Comparison of ENCODE assay signal across 1 cellular context in genomic region chr13:25469179-25469545, GRCh38.
TF ChIP-seq lines count a peak whose summit lies in the region.

No MANE protein-coding gene starts in this region.

TF ChIP-seq in GM23338, 12 proteins besides CTCF, POLR2A, EP300 and RAD21 (continued from another document):
- TF ChIP-seq, protein P1, sequence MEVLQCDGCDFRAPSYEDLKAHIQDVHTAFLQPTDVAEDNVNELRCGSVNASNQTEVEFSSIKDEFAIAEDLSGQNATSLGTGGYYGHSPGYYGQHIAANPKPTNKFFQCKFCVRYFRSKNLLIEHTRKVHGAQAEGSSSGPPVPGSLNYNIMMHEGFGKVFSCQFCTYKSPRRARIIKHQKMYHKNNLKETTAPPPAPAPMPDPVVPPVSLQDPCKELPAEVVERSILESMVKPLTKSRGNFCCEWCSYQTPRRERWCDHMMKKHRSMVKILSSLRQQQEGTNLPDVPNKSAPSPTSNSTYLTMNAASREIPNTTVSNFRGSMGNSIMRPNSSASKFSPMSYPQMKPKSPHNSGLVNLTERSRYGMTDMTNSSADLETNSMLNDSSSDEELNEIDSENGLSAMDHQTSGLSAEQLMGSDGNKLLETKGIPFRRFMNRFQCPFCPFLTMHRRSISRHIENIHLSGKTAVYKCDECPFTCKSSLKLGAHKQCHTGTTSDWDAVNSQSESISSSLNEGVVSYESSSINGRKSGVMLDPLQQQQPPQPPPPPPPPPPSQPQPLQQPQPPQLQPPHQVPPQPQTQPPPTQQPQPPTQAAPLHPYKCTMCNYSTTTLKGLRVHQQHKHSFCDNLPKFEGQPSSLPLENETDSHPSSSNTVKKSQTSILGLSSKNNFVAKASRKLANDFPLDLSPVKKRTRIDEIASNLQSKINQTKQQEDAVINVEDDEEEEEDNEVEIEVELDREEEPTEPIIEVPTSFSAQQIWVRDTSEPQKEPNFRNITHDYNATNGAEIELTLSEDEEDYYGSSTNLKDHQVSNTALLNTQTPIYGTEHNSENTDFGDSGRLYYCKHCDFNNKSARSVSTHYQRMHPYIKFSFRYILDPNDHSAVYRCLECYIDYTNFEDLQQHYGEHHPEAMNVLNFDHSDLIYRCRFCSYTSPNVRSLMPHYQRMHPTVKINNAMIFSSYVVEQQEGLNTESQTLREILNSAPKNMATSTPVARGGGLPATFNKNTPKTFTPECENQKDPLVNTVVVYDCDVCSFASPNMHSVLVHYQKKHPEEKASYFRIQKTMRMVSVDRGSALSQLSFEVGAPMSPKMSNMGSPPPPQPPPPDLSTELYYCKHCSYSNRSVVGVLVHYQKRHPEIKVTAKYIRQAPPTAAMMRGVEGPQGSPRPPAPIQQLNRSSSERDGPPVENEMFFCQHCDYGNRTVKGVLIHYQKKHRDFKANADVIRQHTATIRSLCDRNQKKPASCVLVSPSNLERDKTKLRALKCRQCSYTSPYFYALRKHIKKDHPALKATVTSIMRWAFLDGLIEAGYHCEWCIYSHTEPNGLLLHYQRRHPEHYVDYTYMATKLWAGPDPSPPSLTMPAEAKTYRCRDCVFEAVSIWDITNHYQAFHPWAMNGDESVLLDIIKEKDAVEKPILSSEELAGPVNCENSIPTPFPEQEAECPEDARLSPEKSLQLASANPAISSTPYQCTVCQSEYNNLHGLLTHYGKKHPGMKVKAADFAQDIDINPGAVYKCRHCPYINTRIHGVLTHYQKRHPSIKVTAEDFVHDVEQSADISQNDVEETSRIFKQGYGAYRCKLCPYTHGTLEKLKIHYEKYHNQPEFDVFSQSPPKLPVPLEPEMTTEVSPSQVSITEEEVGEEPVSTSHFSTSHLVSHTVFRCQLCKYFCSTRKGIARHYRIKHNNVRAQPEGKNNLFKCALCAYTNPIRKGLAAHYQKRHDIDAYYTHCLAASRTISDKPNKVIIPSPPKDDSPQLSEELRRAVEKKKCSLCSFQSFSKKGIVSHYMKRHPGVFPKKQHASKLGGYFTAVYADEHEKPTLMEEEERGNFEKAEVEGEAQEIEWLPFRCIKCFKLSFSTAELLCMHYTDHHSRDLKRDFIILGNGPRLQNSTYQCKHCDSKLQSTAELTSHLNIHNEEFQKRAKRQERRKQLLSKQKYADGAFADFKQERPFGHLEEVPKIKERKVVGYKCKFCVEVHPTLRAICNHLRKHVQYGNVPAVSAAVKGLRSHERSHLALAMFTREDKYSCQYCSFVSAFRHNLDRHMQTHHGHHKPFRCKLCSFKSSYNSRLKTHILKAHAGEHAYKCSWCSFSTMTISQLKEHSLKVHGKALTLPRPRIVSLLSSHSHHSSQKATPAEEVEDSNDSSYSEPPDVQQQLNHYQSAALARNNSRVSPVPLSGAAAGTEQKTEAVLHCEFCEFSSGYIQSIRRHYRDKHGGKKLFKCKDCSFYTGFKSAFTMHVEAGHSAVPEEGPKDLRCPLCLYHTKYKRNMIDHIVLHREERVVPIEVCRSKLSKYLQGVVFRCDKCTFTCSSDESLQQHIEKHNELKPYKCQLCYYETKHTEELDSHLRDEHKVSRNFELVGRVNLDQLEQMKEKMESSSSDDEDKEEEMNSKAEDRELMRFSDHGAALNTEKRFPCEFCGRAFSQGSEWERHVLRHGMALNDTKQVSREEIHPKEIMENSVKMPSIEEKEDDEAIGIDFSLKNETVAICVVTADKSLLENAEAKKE (CRISPR knock-in tag; IDR thresholded peaks at IDR 0.05), result no peak
- TF ChIP-seq ZNF331 (CRISPR knock-in tag; IDR thresholded peaks at IDR 0.05; ENCODE audit: low read depth) (no peak), POLR2AphosphoS5 (IDR thresholded peaks at IDR 0.05; ENCODE audit: low read depth) (no peak), JUNB (IDR thresholded peaks at IDR 0.05; ENCODE audit: unreplicated experiment) (no peak), CREB1 (CRISPR knock-in tag; IDR thresholded peaks at IDR 0.05; ENCODE audit: low read depth) (no peak), NANOG (IDR thresholded peaks at IDR 0.05; ENCODE audit: borderline replicate concordance) (no peak)
